Comparison of ENCODE assay signal across 24 cellular contexts in the genomic region with DNA sequence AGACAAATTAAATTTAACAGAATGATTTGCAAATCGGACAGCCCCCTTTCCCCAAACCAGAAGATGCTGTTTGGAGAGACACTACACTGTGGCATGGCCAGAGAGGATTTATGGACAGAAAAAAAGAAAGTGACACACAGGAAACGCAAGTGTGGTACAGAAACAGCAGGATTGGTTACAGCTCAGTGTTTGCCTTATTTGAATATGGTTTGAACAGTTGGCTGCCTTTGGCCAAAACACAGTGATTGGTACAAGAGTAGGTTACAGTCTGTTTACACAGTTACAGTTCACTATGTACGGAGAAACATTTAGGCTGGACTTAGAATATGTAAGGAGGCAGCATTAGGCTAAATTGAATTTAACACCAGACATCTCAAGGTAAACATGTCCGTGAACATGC.
"Had no signal": no experiment of that assay in that cellular context is flagged by ENCODE, and none has a peak within 500 bp of the region (broad histone marks: within the 10 kb centered on the region; RNA-seq: fewer than 3 reads in every experiment).

No MANE protein-coding gene starts in this region.

- H3K36me3 ChIP-seq: esophagus squamous epithelium, gastroesophageal sphincter, stomach, uterus had no signal

- DNase-seq: activated CD4-positive, alpha-beta T cell treated with anti-CD3 and anti-CD28 coated beads, Interleukin-2, amount 50 U/mL, for 4 hours; activated CD8-positive, alpha-beta memory T cell treated with anti-CD3 and anti-CD28 coated beads for 24 hours; activated CD8-positive, alpha-beta memory T cell treated with anti-CD3 and anti-CD28 coated beads, Interleukin-2, amount 50 U/mL, for 4 hours; activated effector memory CD4-positive, alpha-beta T cell treated with Interleukin-2 at 50 U/mL for 16 hours; activated naive CD4-positive, alpha-beta T cell treated with anti-CD3 and anti-CD28 coated beads, Interleukin-2, amount 10 ng/mL, durations not matched to agents 7 days and 5 days; activated naive CD8-positive, alpha-beta T cell treated with anti-CD3 and anti-CD28 coated beads, Interleukin-2, amount 50 U/mL, for 24 hours; activated T-cell treated with anti-CD3 and anti-CD28 coated beads, Interleukin-2, amount 50 U/mL, for 4 hours; cerebellar nuclear complex; endodermal cell; esophagus squamous epithelium; head of caudate nucleus; hypothalamus; midbrain; small intestine; stomach; T-helper 9 cell; trophoblast cell; uterus had no signal

- H3K27me3 Mint-ChIP-seq: activated naive CD4-positive, alpha-beta T cell treated with anti-CD3 and anti-CD28 coated beads, Interleukin-2, amount 10 ng/mL, durations not matched to agents 7 days and 5 days; natural killer cell treated with Interleukin-12 subunit alpha and Interleukin-12 subunit beta and Interleukin-15 and Interleukin-18, amount 100 ng/mL, for 72 hours; stimulated activated memory B cell treated with anti-CD40 and anti-IgM and Interleukin-4, amounts not matched to agents 10 μg/mL and 1 μg/mL and 100 μg/mL, for 72 hours had no signal

- H3K4me1 Mint-ChIP-seq: activated naive CD4-positive, alpha-beta T cell treated with anti-CD3 and anti-CD28 coated beads, Interleukin-2, amount 10 ng/mL, durations not matched to agents 7 days and 5 days; activated naive CD8-positive, alpha-beta T cell treated with anti-CD3 and anti-CD28 coated beads, Interleukin-2, amount 50 U/mL, for 24 hours; stimulated activated memory B cell treated with anti-CD40 and anti-IgM and Interleukin-4, amounts not matched to agents 10 μg/mL and 1 μg/mL and 100 μg/mL, for 72 hours had no signal

- H3K4me3 ChIP-seq: coronary artery, esophagus squamous epithelium, gastroesophageal sphincter, stomach, uterus had no signal

- H3K9me3 Mint-ChIP-seq: activated T-cell treated with anti-CD3 and anti-CD28 coated beads, Interleukin-2, amount 50 U/mL, for 4 hours; endodermal cell had no signal

- H3K4me3 Mint-ChIP-seq: activated naive CD4-positive, alpha-beta T cell treated with anti-CD3 and anti-CD28 coated beads, Interleukin-2, amount 10 ng/mL, durations not matched to agents 7 days and 5 days; activated naive CD8-positive, alpha-beta T cell treated with anti-CD3 and anti-CD28 coated beads, Interleukin-2, amount 50 U/mL, for 24 hours; activated T-cell treated with anti-CD3 and anti-CD28 coated beads, Interleukin-2, amount 50 U/mL, for 4 hours; endodermal cell; natural killer cell treated with Interleukin-12 subunit alpha and Interleukin-12 subunit beta and Interleukin-15 and Interleukin-18, amount 100 ng/mL, for 72 hours; stimulated activated memory B cell treated with anti-CD40 and anti-IgM and Interleukin-4, amounts not matched to agents 10 μg/mL and 1 μg/mL and 100 μg/mL, for 72 hours had no signal

- H3K27ac Mint-ChIP-seq: activated naive CD4-positive, alpha-beta T cell treated with anti-CD3 and anti-CD28 coated beads, Interleukin-2, amount 10 ng/mL, durations not matched to agents 7 days and 5 days; activated naive CD8-positive, alpha-beta T cell treated with anti-CD3 and anti-CD28 coated beads, Interleukin-2, amount 50 U/mL, for 24 hours; endodermal cell; natural killer cell treated with Interleukin-12 subunit alpha and Interleukin-12 subunit beta and Interleukin-15 and Interleukin-18, amount 100 ng/mL, for 72 hours; stimulated activated memory B cell treated with anti-CD40 and anti-IgM and Interleukin-4, amounts not matched to agents 10 μg/mL and 1 μg/mL and 100 μg/mL, for 72 hours had no signal

- ATAC-seq: activated naive CD8-positive, alpha-beta T cell treated with anti-CD3 and anti-CD28 coated beads, Interleukin-2, amount 50 U/mL, for 24 hours; activated T-cell treated with anti-CD3 and anti-CD28 coated beads, Interleukin-2, amount 50 U/mL, for 4 hours; gastroesophageal sphincter; natural killer cell treated with Interleukin-12 subunit alpha and Interleukin-12 subunit beta and Interleukin-15 and Interleukin-18, amount 100 ng/mL, for 72 hours; sciatic nerve; stimulated activated memory B cell treated with anti-CD40 and anti-IgM and Interleukin-4, amounts not matched to agents 10 μg/mL and 1 μg/mL and 100 μg/mL, for 72 hours had no signal

- H3K4me1 ChIP-seq: esophagus squamous epithelium, gastroesophageal sphincter, parathyroid adenoma, stomach, uterus had no signal

- H3K9me3 ChIP-seq: esophagus squamous epithelium, gastroesophageal sphincter, stomach, uterus had no signal

- H3K36me3 Mint-ChIP-seq: activated naive CD4-positive, alpha-beta T cell treated with anti-CD3 and anti-CD28 coated beads, Interleukin-2, amount 10 ng/mL, durations not matched to agents 7 days and 5 days; natural killer cell treated with Interleukin-12 subunit alpha and Interleukin-12 subunit beta and Interleukin-15 and Interleukin-18, amount 100 ng/mL, for 72 hours; stimulated activated memory B cell treated with anti-CD40 and anti-IgM and Interleukin-4, amounts not matched to agents 10 μg/mL and 1 μg/mL and 100 μg/mL, for 72 hours had no signal
